ENCODE assay signal across 23 cellular contexts in genomic region chr10:122302315-122302714, GRCh38. TPM values are rescaled to one million over a fixed set of nuclear protein-coding genes. Genes with fewer than 3 reads are reported as not detected.
"Had no signal": no experiment of that assay in that cellular context is flagged by ENCODE, and none has a peak within 500 bp of the region (broad histone marks: within the 10 kb centered on the region; RNA-seq: fewer than 3 reads in every experiment).

No MANE protein-coding gene starts in this region.

- H3K27ac ChIP-seq: KMS-11 had no signal

- H3K4me1 Mint-ChIP-seq: brain had no signal

- ATAC-seq: activated naive CD4-positive, alpha-beta T cell treated with anti-CD3 and anti-CD28 coated beads, Interleukin-2, amount 50 U/mL, for 72 hours; activated naive CD8-positive, alpha-beta T cell treated with anti-CD3 and anti-CD28 coated beads, Interleukin-2, amount 50 U/mL, for 24 hours; activated T-cell treated with anti-CD3 and anti-CD28 coated beads, Interleukin-2, amount 50 U/mL, for 4 hours; T-helper 17 cell had no signal

- H3K36me3 Mint-ChIP-seq: activated CD4-positive, alpha-beta memory T cell treated with anti-CD3 and anti-CD28 coated beads for 36 hours; brain had no signal

- H3K27ac Mint-ChIP-seq: activated B cell treated with CpG ODN at 0.5 μM for 24 hours; activated CD4-positive, alpha-beta memory T cell treated with anti-CD3 and anti-CD28 coated beads for 36 hours; activated CD4-positive, alpha-beta T cell treated with anti-CD3 and anti-CD28 coated beads, Interleukin-2, amount 10 ng/mL, durations not matched to agents 7 days and 5 days; activated naive CD4-positive, alpha-beta T cell treated with anti-CD3 and anti-CD28 coated beads, Interleukin-2, amount 50 U/mL, for 72 hours; activated naive CD8-positive, alpha-beta T cell treated with anti-CD3 and anti-CD28 coated beads, Interleukin-2, amount 50 U/mL, for 24 hours; brain; T-helper 17 cell had no signal

- DNase-seq: activated B cell treated with CpG ODN at 0.5 μM for 24 hours; activated CD4-positive, alpha-beta memory T cell treated with anti-CD3 and anti-CD28 coated beads for 36 hours; activated CD4-positive, alpha-beta T cell treated with anti-CD3 and anti-CD28 coated beads for 1 hour; activated CD4-positive, alpha-beta T cell treated with anti-CD3 and anti-CD28 coated beads, Interleukin-2, amount 10 ng/mL, durations not matched to agents 7 days and 5 days; activated CD8-positive, alpha-beta memory T cell treated with anti-CD3 and anti-CD28 coated beads for 24 hours; activated effector memory CD4-positive, alpha-beta T cell treated with anti-CD3 and anti-CD28 coated beads, Interleukin-2, amount 50 U/mL, for 16 hours; activated naive CD4-positive, alpha-beta T cell treated with Interleukin-2 at 50 U/mL for 16 hours; activated naive CD8-positive, alpha-beta T cell treated with anti-CD3 and anti-CD28 coated beads, Interleukin-2, amount 50 U/mL, for 24 hours; activated T-cell treated with anti-CD3 and anti-CD28 coated beads, Interleukin-2, amount 50 U/mL, for 4 hours; amniotic stem cell; MV-4-11; NCI-H1092 treated with DMSO at 0.1 percent for 48 hours; NCI-H1417 treated with DMSO at 0.1 percent for 48 hours; NCI-H1694; NCI-H2029; NCI-H524; SHP77 treated with DMSO at 0.1 percent for 48 hours; T-helper 17 cell; T-helper 9 cell had no signal

- H3K4me3 Mint-ChIP-seq: activated B cell treated with CpG ODN at 0.5 μM for 24 hours; activated CD4-positive, alpha-beta memory T cell treated with anti-CD3 and anti-CD28 coated beads for 36 hours; activated CD4-positive, alpha-beta T cell treated with anti-CD3 and anti-CD28 coated beads, Interleukin-2, amount 10 ng/mL, durations not matched to agents 7 days and 5 days; activated naive CD8-positive, alpha-beta T cell treated with anti-CD3 and anti-CD28 coated beads, Interleukin-2, amount 50 U/mL, for 24 hours; activated T-cell treated with anti-CD3 and anti-CD28 coated beads, Interleukin-2, amount 50 U/mL, for 4 hours; brain; T-helper 17 cell had no signal

- H3K27me3 Mint-ChIP-seq: activated CD4-positive, alpha-beta memory T cell treated with anti-CD3 and anti-CD28 coated beads for 36 hours; activated CD4-positive, alpha-beta T cell treated with anti-CD3 and anti-CD28 coated beads, Interleukin-2, amount 10 ng/mL, durations not matched to agents 7 days and 5 days had no signal

- H3K9me3 Mint-ChIP-seq: activated CD4-positive, alpha-beta T cell treated with anti-CD3 and anti-CD28 coated beads, Interleukin-2, amount 10 ng/mL, durations not matched to agents 7 days and 5 days had no signal

RNA-seq across cellular contexts. Expression of gene BTBD16, which starts 31.2 kb away (rescaled TPM):
- total RNA-seq: activated B cell treated with CpG ODN at 0.5 μM for 24 hours; activated CD4-positive, alpha-beta memory T cell treated with anti-CD3 and anti-CD28 coated beads for 36 hours; activated CD4-positive, alpha-beta T cell treated with anti-CD3 and anti-CD28 coated beads, Interleukin-2, amount 10 ng/mL, durations not matched to agents 7 days and 5 days; activated naive CD4-positive, alpha-beta T cell treated with anti-CD3 and anti-CD28 coated beads, Interleukin-2, amount 50 U/mL, for 72 hours; activated T-cell treated with anti-CD3 and anti-CD28 coated beads, Interleukin-2, amount 50 U/mL, for 4 hours; astrocyte; T-helper 17 cell had no signal
